Comparison of ENCODE assay signal across 13 cellular contexts in the genomic region with DNA sequence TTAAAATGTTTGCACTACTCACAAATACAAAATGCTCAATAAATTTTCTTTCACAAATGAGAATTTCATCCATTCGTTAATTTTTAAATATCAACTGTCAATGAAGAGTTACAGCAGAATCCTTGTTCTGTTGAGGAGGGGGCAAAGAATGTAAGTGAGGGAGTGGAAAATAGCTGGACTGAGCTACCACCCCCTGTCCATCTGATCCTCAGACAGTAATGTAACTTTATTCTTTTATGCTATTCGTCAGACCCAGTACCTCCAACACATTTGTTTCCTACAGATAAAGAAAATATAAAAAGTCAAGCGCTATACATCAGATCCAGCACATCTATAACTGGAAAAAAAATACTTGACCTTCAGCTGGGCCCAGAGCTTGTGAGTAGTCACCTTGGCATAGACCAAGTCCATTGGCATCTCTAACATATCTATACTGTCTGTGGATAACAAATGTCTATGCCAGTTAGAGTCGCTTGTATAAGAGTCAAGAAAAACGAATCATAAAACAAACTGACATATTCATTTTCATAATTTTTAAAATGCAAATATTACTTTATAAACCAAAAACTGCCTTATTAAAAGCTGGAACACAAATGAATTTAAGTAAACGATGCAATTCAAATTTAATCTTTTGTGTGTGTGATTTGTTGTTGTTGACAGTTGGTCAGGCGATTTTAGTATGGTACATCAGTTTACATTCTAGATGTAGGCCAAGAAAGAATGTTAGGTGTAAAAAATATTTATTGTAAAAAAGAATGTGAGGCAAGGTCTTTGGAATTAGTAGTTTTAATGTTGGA. TPM values are rescaled to one million over a fixed set of nuclear protein-coding genes. Genes with fewer than 3 reads are reported as not detected.
DNase-seq lines count a peak whose midpoint lies in the region; ATAC-seq, FAIRE-seq and TF ChIP-seq lines count a peak whose summit lies in the region.
"Had no signal": no experiment of that assay in that cellular context is flagged by ENCODE, and none has a peak within 500 bp of the region (broad histone marks: within the 10 kb centered on the region; RNA-seq: fewer than 3 reads in every experiment).

No MANE protein-coding gene starts in this region.

- no peak for TF ChIP-seq POLR2A in A549 (IDR thresholded peaks at IDR 0.05; ENCODE audit: low read length)

- no peak for TF ChIP-seq EP300 in A549 (IDR thresholded peaks at IDR 0.05)

- TF ChIP-seq RAD21 in A549 (conservative IDR thresholded peaks at IDR 0.05 in 1 of 2, IDR thresholded peaks at IDR 0.05 in 1 of 2): no peak

- H3K9me3 Mint-ChIP-seq in brain: no peaks in the 10 kb centered on the region

- H3K36me3 Mint-ChIP-seq in brain: no peaks in the 10 kb centered on the region
- H3K36me3 Mint-ChIP-seq: activated naive CD8-positive, alpha-beta T cell had no signal

- H3K27me3 Mint-ChIP-seq in brain: peaks cover 9% of the 10 kb centered on the region
- H3K27me3 Mint-ChIP-seq: activated naive CD8-positive, alpha-beta T cell had no signal

- peaks cover 75% of the 10 kb centered on the region for H3K4me1 Mint-ChIP-seq in brain

- ATAC-seq in A549 (no peak), GM21723 (IDR thresholded peaks at IDR 0.05; ENCODE audit: unreplicated experiment) (no peak)

- DNase-seq in A549 (ENCODE audit: low read depth in 1 of 2, low spot score in 1 of 2): no peak
- DNase-seq in GM12865 (ENCODE audit: low read depth): no peak
- peak; percentile 48 for DNase-seq in OCI-M1 (lab: John Stamatoyannopoulos, UW)
- no peak for DNase-seq in SKM-1 treated with dmso at 0.1 percent for 144 hours (lab: John Stamatoyannopoulos, UW; ENCODE audit: unreplicated experiment)
- DNase-seq in iPS-NIHi7 (ENCODE audit: extremely low spot score): no peak
- no peak for DNase-seq in NCI-H1105 treated with DMSO at 0.1 percent for 48 hours (lab: John Stamatoyannopoulos, UW)
- DNase-seq: effector memory CD4-positive, alpha-beta T cell; spleen had no signal

- H3K27ac Mint-ChIP-seq in brain: peak overlapping the region in 3 of 5 experiments; percentile 17 to 94 (median 17)

- no peak for FAIRE-seq in A549 (lab: Jason Lieb, UNC)
- FAIRE-seq: GM12892, TTC549 had no signal

- peak overlapping the region; percentile 94 for H3K4me2 ChIP-seq in A549

- no peaks in the 10 kb centered on the region for H3K9me3 ChIP-seq in A549
- H3K9me3 ChIP-seq: spleen had no signal

- H3K4me3 Mint-ChIP-seq in brain: peak overlapping the region in 4 of 5 experiments; percentile 62 to 73 (median 72)
- H3K4me3 Mint-ChIP-seq: activated naive CD8-positive, alpha-beta T cell had no signal

- CTCF ChIA-PET in A549 (lab: Yijun Ruan, JAX): interaction anchor here (1.5 to 2.4 kb wide), 2 partner anchors 35 to 37 kb away, joined by 4 to 7 read pairs; no protein-coding TSS in a partner anchor

- POLR2A ChIA-PET in A549 (lab: Yijun Ruan, JAX): interaction anchor here (0.9 to 10.6 kb wide), 9 partner anchors 10 to 1863 kb away, joined by 3 to 238 read pairs (median 35); a partner anchor contains a TSS

- no peak for TF ChIP-seq CTCF in A549 (IDR thresholded peaks at IDR 0.05)
- TF ChIP-seq CTCF in GM12865 (IDR thresholded peaks at IDR 0.05; ENCODE audit: insufficient read depth, low read depth, low read length, missing control alignments): no peak
- no peak for TF ChIP-seq CTCF in brain (conservative IDR thresholded peaks at IDR 0.05)

- H3K27ac ChIP-seq in A549: peak overlapping the region; percentile 95 to 100

- WGBS in A549 (ENCODE audit: missing lambda C conversion rate): 11% methylated on average over 7 of the region's 7 CpGs

- peaks cover 48% of the 10 kb centered on the region for H3K4me1 ChIP-seq in A549

- peak overlapping the region; percentile 56 for H3K4me3 ChIP-seq in A549
- H3K4me3 ChIP-seq in GM12865 (ENCODE audit: low read depth, low read length): peak overlapping the region; percentile 77
- H3K4me3 ChIP-seq: spleen had no signal

TF ChIP-seq in A549, 52 proteins besides CTCF, POLR2A, EP300 and RAD21:
- TF ChIP-seq ZFP36 (IDR thresholded peaks at IDR 0.05; ENCODE audit: borderline replicate concordance, partially characterized antibody): no peak
- TF ChIP-seq HDAC2 (IDR thresholded peaks at IDR 0.05): no peak
- TF ChIP-seq HOXA7 (CRISPR knock-in tag; IDR thresholded peaks at IDR 0.05): no peak

RNA-seq across cellular contexts. Expression of gene HFE, which starts 57.2 kb away (rescaled TPM):
- 31.7 and 35.9 TPM in 2 replicates for polyA plus RNA-seq in A549 (2011; rRNA removed)
- polyA plus RNA-seq in A549 (2012; cell fraction: cytosol; rRNA removed): 14.3 and 14.8 TPM in 2 replicates
- polyA plus RNA-seq in A549 (2012; cell fraction: nucleus; rRNA removed): 16.5 and 16.8 TPM in 2 replicates
- 15.5 to 19.9 TPM (median 18.1 TPM) in 3 replicates for polyA plus RNA-seq in A549 (2017; fragmentation: RNase III; extraction: RNeasy Plus Mini Kit Qiagen cat#74134 plus additional on column Dnase treatment)
- 25.1 and 35.6 TPM in 2 replicates for polyA minus RNA-seq in A549 (2011; rRNA and poly(A)+ RNA removed)
- 1.6 TPM for polyA plus RNA-seq in brain (ENCODE audit: insufficient read depth, low read depth, low replicate concordance)
